In the genomic region with DNA sequence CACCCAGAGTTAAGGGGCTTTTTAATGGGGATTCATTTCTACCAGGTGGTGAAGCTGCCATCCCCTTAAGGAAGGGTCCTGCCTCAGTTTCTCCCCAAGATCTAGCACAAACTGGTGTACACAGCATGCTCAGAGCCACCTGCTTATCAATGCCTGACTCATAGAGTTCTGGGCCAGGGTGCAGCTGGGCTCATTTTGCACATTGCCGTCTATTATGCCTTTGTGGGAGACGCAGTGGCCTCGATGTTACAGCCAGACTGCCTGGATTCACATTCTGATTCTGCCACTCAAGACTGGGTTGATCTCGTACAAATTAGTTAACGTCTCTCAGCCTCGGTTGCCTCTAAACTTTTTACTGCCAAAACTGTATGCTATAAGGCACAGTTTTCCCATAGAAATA, we compare ENCODE assay signal across 20 cellular contexts.
"Had no signal": no experiment of that assay in that cellular context is flagged by ENCODE, and none has a peak within 500 bp of the region (broad histone marks: within the 10 kb centered on the region; RNA-seq: fewer than 3 reads in every experiment).

No MANE protein-coding gene starts in this region.

- H3K27ac ChIP-seq: ascending aorta, epithelial cell of prostate, lower lobe of right lung, neural progenitor cell, prostate gland, right atrium auricular region, stomach, VCaP had no signal

- ATAC-seq: activated CD8-positive, alpha-beta T cell treated with anti-CD3 and anti-CD28 coated beads for 36 hours; activated naive CD4-positive, alpha-beta T cell treated with anti-CD3 and anti-CD28 coated beads, Interleukin-2, amount 50 U/mL, for 72 hours; activated T-helper 17 cell treated with anti-CD3 and anti-CD28 coated beads, Interleukin-2, amount 50 U/mL, for 72 hours; left lobe of liver; naive thymus-derived CD8-positive, alpha-beta T cell; stimulated activated effector memory CD8-positive, alpha-beta T cell treated with anti-CD3 and anti-CD28 coated beads, Interleukin-12 subunit alpha, Interleukin-12 subunit beta, amount 100 ng/mL, for 72 hours had no signal

- DNase-seq: activated CD4-positive, alpha-beta T cell treated with anti-CD3 and anti-CD28 coated beads, Interleukin-2, amount 10 ng/mL, durations not matched to agents 7 days and 5 days; activated CD4-positive, CD25-positive, alpha-beta regulatory T cell treated with anti-CD3 and anti-CD28 coated beads, Interleukin-2, amount 50 U/mL, for 72 hours; activated CD8-positive, alpha-beta T cell treated with anti-CD3 and anti-CD28 coated beads for 36 hours; activated T-cell treated with anti-CD3 and anti-CD28 coated beads, Interleukin-2, amount 50 U/mL, for 1 hour; cortex of kidney; immature natural killer cell; lower lobe of right lung; naive thymus-derived CD8-positive, alpha-beta T cell; stomach; trophoblast cell had no signal
